ENCODE assay signal across 11 cellular contexts in the genomic region with DNA sequence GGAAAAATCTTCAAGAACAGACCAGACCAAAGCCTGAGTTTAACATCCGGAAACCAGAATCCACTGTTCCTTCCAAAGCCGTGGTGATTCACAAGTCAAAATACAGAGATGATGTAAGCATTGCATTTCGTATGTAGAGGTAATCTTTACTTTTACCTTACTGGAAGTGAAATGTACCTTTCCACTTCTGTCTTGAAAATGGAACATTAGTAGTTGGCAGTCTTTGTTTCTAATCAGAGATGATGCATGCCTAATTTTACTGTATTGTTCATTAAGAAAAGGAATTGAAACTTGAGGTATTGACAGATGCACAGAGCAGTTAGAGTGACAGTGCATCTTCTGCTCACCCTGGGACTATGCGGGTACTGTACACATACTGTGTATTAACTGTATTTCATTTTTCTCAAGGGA. TPM values are rescaled to one million over a fixed set of nuclear protein-coding genes. Genes with fewer than 3 reads are reported as not detected.
DNase-seq lines count a peak whose midpoint lies in the region; ATAC-seq lines count a peak whose summit lies in the region.
"Had no signal": no experiment of that assay in that cellular context is flagged by ENCODE, and none has a peak within 500 bp of the region (broad histone marks: within the 10 kb centered on the region; RNA-seq: fewer than 3 reads in every experiment).

No MANE protein-coding gene starts in this region.

- no peak overlapping the region for H3K4me3 Mint-ChIP-seq in activated CD4-positive, alpha-beta memory T cell treated with anti-CD3 and anti-CD28 coated beads for 36 hours

- peak; percentile 97 for ATAC-seq in GM18498 (IDR thresholded peaks at IDR 0.05; ENCODE audit: unreplicated experiment)
- ATAC-seq in GM19463 (IDR thresholded peaks at IDR 0.05; ENCODE audit: unreplicated experiment) = peak; percentile 95
- ATAC-seq in HG03060 (IDR thresholded peaks at IDR 0.05; ENCODE audit: low read depth, unreplicated experiment) = peak; percentile 87

- peak overlapping the region; percentile 73 for H3K27ac Mint-ChIP-seq in activated CD4-positive, alpha-beta memory T cell treated with anti-CD3 and anti-CD28 coated beads for 36 hours

- peak; percentile 35 for DNase-seq in activated CD4-positive, alpha-beta memory T cell treated with anti-CD3 and anti-CD28 coated beads for 36 hours
- DNase-seq in NCI-H2029 treated with DMSO at 0.1 percent for 48 hours (lab: John Stamatoyannopoulos, UW) (no peak), activated gamma-delta T cell (lab: John Stamatoyannopoulos, UW) (no peak), medulla oblongata (ENCODE audit: extremely low spot score) (no peak), CD1c-positive myeloid dendritic cell (ENCODE audit: extremely low spot score) (no peak)
- DNase-seq: activated effector memory CD4-positive, alpha-beta T cell treated with anti-CD3 and anti-CD28 coated beads, Interleukin-2, amount 50 U/mL, for 16 hours; DMS79 treated with DMSO at 0.1 percent for 48 hours; erythroblast had no signal

- POLR2A ChIA-PET in activated CD4-positive, alpha-beta memory T cell treated with anti-CD3 and anti-CD28 coated beads for 36 hours (lab: Charles Lee) = no interaction called here

- H3K4me1 Mint-ChIP-seq in activated CD4-positive, alpha-beta memory T cell treated with anti-CD3 and anti-CD28 coated beads for 36 hours (ENCODE audit: low read depth) = peaks cover 41% of the 10 kb centered on the region

- intact Hi-C loops in activated CD4-positive, alpha-beta memory T cell treated with anti-CD3 and anti-CD28 coated beads for 36 hours (cut with micrococcal nuclease) = loop anchor here (1.0 to 2.0 kb wide), 5 partner anchors 8 to 81 kb away; partner anchors contain the start of genes HABP4 and ZNF367

- H3K9me3 Mint-ChIP-seq in activated CD4-positive, alpha-beta memory T cell treated with anti-CD3 and anti-CD28 coated beads for 36 hours = no peaks in the 10 kb centered on the region

- H3K27me3 Mint-ChIP-seq in activated CD4-positive, alpha-beta memory T cell treated with anti-CD3 and anti-CD28 coated beads for 36 hours = no peaks in the 10 kb centered on the region

- CTCF ChIA-PET in activated CD4-positive, alpha-beta memory T cell treated with anti-CD3 and anti-CD28 coated beads for 36 hours (lab: Charles Lee) = interaction anchor here (0.6 kb wide), 1 partner anchor 82 kb away, joined by 3 read pairs; no protein-coding TSS in a partner anchor

- H3K36me3 Mint-ChIP-seq in activated CD4-positive, alpha-beta memory T cell treated with anti-CD3 and anti-CD28 coated beads for 36 hours = peaks cover 44% of the 10 kb centered on the region

RNA-seq across cellular contexts. Expression of gene HABP4, which starts 34.6 kb away (rescaled TPM):
- total RNA-seq in activated CD4-positive, alpha-beta memory T cell treated with anti-CD3 and anti-CD28 coated beads for 36 hours = 10 to 100 TPM; 17.4 to 19.0 TPM
